In genomic region chr9:903886-904285, GRCh38 we compare ENCODE assay signal across 17 cellular contexts.
DNase-seq lines count a peak whose midpoint lies in the region; ATAC-seq and TF ChIP-seq lines count a peak whose summit lies in the region.
"Had no signal": no experiment of that assay in that cellular context is flagged by ENCODE, and none has a peak within 500 bp of the region (broad histone marks: within the 10 kb centered on the region; RNA-seq: fewer than 3 reads in every experiment).

No MANE protein-coding gene starts in this region.

- peaks cover 4% of the 10 kb centered on the region for H3K27me3 Mint-ChIP-seq in neural progenitor cell (ENCODE audit: insufficient read depth, low read depth)

- CTCF ChIA-PET in HEK293 (lab: Yijun Ruan, JAX) = interaction anchor here (0.7 to 2.5 kb wide), 4 partner anchors 10 to 106 kb away, joined by 3 to 10 read pairs (median 4); no protein-coding TSS in a partner anchor

- POLR2A ChIA-PET in HEK293 (lab: Yijun Ruan, JAX) = no interaction called here

- no peaks in the 10 kb centered on the region for H4K20me1 ChIP-seq in neural progenitor cell (ENCODE audit: low read depth)
- H4K20me1 ChIP-seq: BLaER1 treated with 17β-estradiol and CSF1 and Interleukin-3, amounts not matched to agents 10 nM and 100 nM had no signal

- H3K27ac Mint-ChIP-seq in neural progenitor cell = no peak overlapping the region
- H3K27ac Mint-ChIP-seq: CD4-positive, CD25-positive, alpha-beta regulatory T cell had no signal

- no peaks in the 10 kb centered on the region for H3K36me3 Mint-ChIP-seq in neural progenitor cell
- H3K36me3 Mint-ChIP-seq: CD4-positive, CD25-positive, alpha-beta regulatory T cell had no signal

- intact Hi-C loops in left lung (cut with DNase I) = no loop called here

- H3K9me3 ChIP-seq in HEK293 (ENCODE audit: control insufficient read depth, insufficient read depth, low read depth, low read length) (no peaks in the 10 kb centered on the region), neural progenitor cell (ENCODE audit: low read depth) (no peaks in the 10 kb centered on the region), left lung (no peaks in the 10 kb centered on the region)
- H3K9me3 ChIP-seq: BLaER1 treated with 17β-estradiol and CSF1 and Interleukin-3, amounts not matched to agents 10 nM and 100 nM had no signal

- peak overlapping the region; percentile 1 for H2AFZ ChIP-seq in neural progenitor cell (replicated peaks)
- H2AFZ ChIP-seq: GM23248 had no signal

- no peak overlapping the region for H3K27ac ChIP-seq in HEK293 (ENCODE audit: extremely low read depth, low read depth, low read length)
- no peak overlapping the region for H3K27ac ChIP-seq in neural progenitor cell
- H3K27ac ChIP-seq in left lung = no peak overlapping the region
- H3K27ac ChIP-seq: BLaER1 treated with 17β-estradiol and CSF1 and Interleukin-3, amounts not matched to agents 10 nM and 100 nM; GM23248; KMS-11 had no signal

- peaks cover 16% of the 10 kb centered on the region for H3K27me3 ChIP-seq in neural progenitor cell
- peaks cover 26 to 71% of the 10 kb centered on the region in 2 donors for H3K27me3 ChIP-seq in left lung
- H3K27me3 ChIP-seq: BLaER1 treated with 17β-estradiol and CSF1 and Interleukin-3, amounts not matched to agents 10 nM and 100 nM had no signal

- H3K9me3 Mint-ChIP-seq in neural progenitor cell = no peaks in the 10 kb centered on the region
- H3K9me3 Mint-ChIP-seq: H9 had no signal

- H3K4me1 ChIP-seq in HEK293 (ENCODE audit: control insufficient read depth, insufficient read depth, low read length) = peaks cover 10% of the 10 kb centered on the region
- H3K4me1 ChIP-seq in neural progenitor cell = peaks cover 35% of the 10 kb centered on the region
- peaks cover 0 to 7% of the 10 kb centered on the region in 2 donors for H3K4me1 ChIP-seq in left lung

- ATAC-seq in GM21825 (IDR thresholded peaks at IDR 0.05; ENCODE audit: unreplicated experiment) (no peak), HG03521 (IDR thresholded peaks at IDR 0.05; ENCODE audit: unreplicated experiment) (no peak), left lung (no peak)
- ATAC-seq: HepG2 had no signal

- H3K9ac ChIP-seq in neural progenitor cell = no peak overlapping the region
- H3K9ac ChIP-seq: BLaER1 treated with 17β-estradiol and CSF1 and Interleukin-3, amounts not matched to agents 10 nM and 100 nM; GM23248; KMS-11 had no signal

- no peak for TF ChIP-seq CTCF in HEK293 (tag by site-specific recombination; IDR thresholded peaks at IDR 0.05)
- TF ChIP-seq CTCF in neural progenitor cell (IDR thresholded peaks at IDR 0.05) = no peak
- no peak for TF ChIP-seq CTCF in left lung (IDR thresholded peaks at IDR 0.05)

- no peaks in the 10 kb centered on the region for H3K36me3 ChIP-seq in HEK293 (ENCODE audit: control insufficient read depth in 2 of 2, insufficient read depth in 1 of 2, low read length in 2 of 2)
- H3K36me3 ChIP-seq in neural progenitor cell = no peaks in the 10 kb centered on the region
- H3K36me3 ChIP-seq in left lung = no peaks in the 10 kb centered on the region
- H3K36me3 ChIP-seq: BLaER1 treated with 17β-estradiol and CSF1 and Interleukin-3, amounts not matched to agents 10 nM and 100 nM had no signal

- H3K79me2 ChIP-seq in neural progenitor cell (ENCODE audit: low read depth) = no peaks in the 10 kb centered on the region

- peak; percentile 9 for DNase-seq in NCI-H1436 treated with DMSO at 0.1 percent for 48 hours (lab: John Stamatoyannopoulos, UW)
- DNase-seq in NCI-H748 treated with DMSO at 0.1 percent for 48 hours (lab: John Stamatoyannopoulos, UW) = peak; percentile 37
- DNase-seq in neural progenitor cell (ENCODE audit: low spot score) = no peak
- DNase-seq in left lung = no peak
- DNase-seq: ACHN; Calu3; CD4-positive, CD25-positive, alpha-beta regulatory T cell; DMS79 treated with DMSO at 0.1 percent for 48 hours; EL; GM23248; H9 had no signal

- H3K4me3 ChIP-seq in HEK293 (ENCODE audit: low read depth, low read length) = no peak overlapping the region
- no peak overlapping the region for H3K4me3 ChIP-seq in neural progenitor cell
- no peak overlapping the region for H3K4me3 ChIP-seq in left lung
- H3K4me3 ChIP-seq: BLaER1 treated with 17β-estradiol and CSF1 and Interleukin-3, amounts not matched to agents 10 nM and 100 nM; GM23248 had no signal

- peaks cover 26% of the 10 kb centered on the region for H3F3A ChIP-seq in neural progenitor cell (ENCODE audit: low read depth)

- peaks cover 30% of the 10 kb centered on the region for H3K4me1 Mint-ChIP-seq in neural progenitor cell

- no peak overlapping the region for H3K4me3 Mint-ChIP-seq in neural progenitor cell
- H3K4me3 Mint-ChIP-seq: CD4-positive, CD25-positive, alpha-beta regulatory T cell; H9 had no signal

- H3K4me2 ChIP-seq in neural progenitor cell = peak overlapping the region; percentile 19
- H3K4me2 ChIP-seq: BLaER1 treated with 17β-estradiol and CSF1 and Interleukin-3, amounts not matched to agents 10 nM and 100 nM; KMS-11 had no signal

TF ChIP-seq in HEK293, 187 proteins besides CTCF, POLR2A, EP300 and RAD21:
- TF ChIP-seq ZNF433 (tag by site-specific recombination; IDR thresholded peaks at IDR 0.05; ENCODE audit: low read depth) = no peak
- peak; percentile 68 for TF ChIP-seq OSR2 (tag by site-specific recombination; IDR thresholded peaks at IDR 0.05)
- TF ChIP-seq SCRT2 (tag by site-specific recombination; IDR thresholded peaks at IDR 0.05) = no peak
- no peak for TF ChIP-seq ZNF660 (tag by site-specific recombination; IDR thresholded peaks at IDR 0.05)
- TF ChIP-seq ZFP69B (tag by site-specific recombination; IDR thresholded peaks at IDR 0.05) = no peak
- TF ChIP-seq, protein P1, sequence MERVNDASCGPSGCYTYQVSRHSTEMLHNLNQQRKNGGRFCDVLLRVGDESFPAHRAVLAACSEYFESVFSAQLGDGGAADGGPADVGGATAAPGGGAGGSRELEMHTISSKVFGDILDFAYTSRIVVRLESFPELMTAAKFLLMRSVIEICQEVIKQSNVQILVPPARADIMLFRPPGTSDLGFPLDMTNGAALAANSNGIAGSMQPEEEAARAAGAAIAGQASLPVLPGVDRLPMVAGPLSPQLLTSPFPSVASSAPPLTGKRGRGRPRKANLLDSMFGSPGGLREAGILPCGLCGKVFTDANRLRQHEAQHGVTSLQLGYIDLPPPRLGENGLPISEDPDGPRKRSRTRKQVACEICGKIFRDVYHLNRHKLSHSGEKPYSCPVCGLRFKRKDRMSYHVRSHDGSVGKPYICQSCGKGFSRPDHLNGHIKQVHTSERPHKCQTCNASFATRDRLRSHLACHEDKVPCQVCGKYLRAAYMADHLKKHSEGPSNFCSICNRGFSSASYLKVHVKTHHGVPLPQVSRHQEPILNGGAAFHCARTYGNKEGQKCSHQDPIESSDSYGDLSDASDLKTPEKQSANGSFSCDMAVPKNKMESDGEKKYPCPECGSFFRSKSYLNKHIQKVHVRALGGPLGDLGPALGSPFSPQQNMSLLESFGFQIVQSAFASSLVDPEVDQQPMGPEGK (tag by site-specific recombination; IDR thresholded peaks at IDR 0.05) = no peak
- TF ChIP-seq ZNF610 (tag by site-specific recombination; IDR thresholded peaks at IDR 0.05; ENCODE audit: borderline replicate concordance) = no peak
- no peak for TF ChIP-seq ZNF623 (tag by site-specific recombination; IDR thresholded peaks at IDR 0.05)
- TF ChIP-seq ZNF132 (tag by site-specific recombination; IDR thresholded peaks at IDR 0.05; ENCODE audit: borderline replicate concordance) = no peak
- TF ChIP-seq PRDM6 (tag by site-specific recombination; IDR thresholded peaks at IDR 0.05) = peak; percentile 27; the same call in 1 of the 2 replicates
- TF ChIP-seq SP7 (tag by site-specific recombination; IDR thresholded peaks at IDR 0.05) = peak; percentile 72
- no peak for TF ChIP-seq ZNF768 (tag by site-specific recombination; IDR thresholded peaks at IDR 0.05)

Comparison
In these comparisons a context has a peak if more than half of its experiments do, and no peak if none do; other contexts are left out.
1. DNase-seq: peak in NCI-H1436 treated with DMSO at 0.1 percent for 48 hours (single experiment) and NCI-H748 treated with DMSO at 0.1 percent for 48 hours (single experiment); none in neural progenitor cell (single experiment) and left lung (0 of 2).